ENCODE assay signal across 10 cellular contexts in genomic region chr2:181164699-181165098, GRCh38.
DNase-seq lines count a peak whose midpoint lies in the region; ATAC-seq and TF ChIP-seq lines count a peak whose summit lies in the region.
"Had no signal": no experiment of that assay in that cellular context is flagged by ENCODE, and none has a peak within 500 bp of the region (broad histone marks: within the 10 kb centered on the region; RNA-seq: fewer than 3 reads in every experiment).

No MANE protein-coding gene starts in this region.

- peak overlapping the region; percentile 35; the same call in 1 of the 2 replicates for H3K4me3 ChIP-seq in BLaER1
- H3K4me3 ChIP-seq in OCI-LY1 (ENCODE audit: low read depth, low read length, poor library complexity, severe bottlenecking), result no peak overlapping the region
- no peak overlapping the region for H3K4me3 ChIP-seq in right atrium auricular region
- H3K4me3 ChIP-seq: left lung, SJCRH30 had no signal

- peaks cover 22% of the 10 kb centered on the region for H3K4me1 ChIP-seq in BLaER1
- H3K4me1 ChIP-seq in OCI-LY1 (ENCODE audit: insufficient read depth, low read length, severe bottlenecking), result peaks cover 14% of the 10 kb centered on the region
- H3K4me1 ChIP-seq in right atrium auricular region, result no peaks in the 10 kb centered on the region
- H3K4me1 ChIP-seq: SJCRH30 had no signal

- DNase-seq in activated gamma-delta T cell treated with Interleukin-2 at 50 U/mL for 16 hours (no peak), right atrium auricular region (ENCODE audit: low spot score) (no peak), NCI-H446 (lab: John Stamatoyannopoulos, UW) (no peak), GF-D8 (lab: John Stamatoyannopoulos, UW) (no peak)
- DNase-seq: left lung, SJCRH30 had no signal

- H3K9me3 ChIP-seq in BLaER1 (peaks cover 33% of the 10 kb centered on the region), OCI-LY1 (ENCODE audit: low read length) (no peaks in the 10 kb centered on the region), right atrium auricular region (no peaks in the 10 kb centered on the region)
- H3K9me3 ChIP-seq: left lung, SJCRH30 had no signal

- peak overlapping the region; percentile 74 for H3K4me2 ChIP-seq in BLaER1
- H3K4me2 ChIP-seq in OCI-LY1 (ENCODE audit: low read length), result no peak overlapping the region

- H3K9me2 ChIP-seq in OCI-LY1 (ENCODE audit: low read depth, low read length), result no peaks in the 10 kb centered on the region

- H3K9ac ChIP-seq in BLaER1 (no peak overlapping the region), OCI-LY1 (ENCODE audit: low read length) (no peak overlapping the region)

- ATAC-seq in GM18858 (IDR thresholded peaks at IDR 0.05; ENCODE audit: unreplicated experiment), result peak; percentile 64
- peak; percentile 51 for ATAC-seq in HG02870 (IDR thresholded peaks at IDR 0.05; ENCODE audit: unreplicated experiment)
- ATAC-seq: left lung had no signal

- H3K36me3 ChIP-seq in BLaER1, result peaks cover 9% of the 10 kb centered on the region; the same call in 1 of the 2 replicates
- no peaks in the 10 kb centered on the region for H3K36me3 ChIP-seq in OCI-LY1 (ENCODE audit: insufficient read depth, low read length)
- H3K36me3 ChIP-seq in right atrium auricular region, result no peaks in the 10 kb centered on the region
- H3K36me3 ChIP-seq: left lung, SJCRH30 had no signal

- no peaks in the 10 kb centered on the region for H3K27me3 ChIP-seq in BLaER1
- no peaks in the 10 kb centered on the region for H3K27me3 ChIP-seq in OCI-LY1 (ENCODE audit: insufficient read depth, low read length)
- no peaks in the 10 kb centered on the region for H3K27me3 ChIP-seq in right atrium auricular region
- H3K27me3 ChIP-seq: left lung, SJCRH30 had no signal

- no peak for TF ChIP-seq CTCF in OCI-LY1 (IDR thresholded peaks at IDR 0.05; ENCODE audit: low read length)
- no peak for TF ChIP-seq CTCF in right atrium auricular region (IDR thresholded peaks at IDR 0.05)

- H3F3A ChIP-seq in OCI-LY1 (ENCODE audit: insufficient read depth, low read length), result no peaks in the 10 kb centered on the region

- no peaks in the 10 kb centered on the region for H3K79me2 ChIP-seq in OCI-LY1 (ENCODE audit: insufficient read depth, low read length)

- no peaks in the 10 kb centered on the region for H4K20me1 ChIP-seq in BLaER1
- H4K20me1 ChIP-seq in OCI-LY1 (ENCODE audit: insufficient read depth, low read length), result no peaks in the 10 kb centered on the region

- no peak overlapping the region for H3K27ac ChIP-seq in BLaER1
- H3K27ac ChIP-seq in OCI-LY1 (ENCODE audit: low read depth, low read length, poor library complexity, severe bottlenecking), result peak overlapping the region; percentile 31
- H3K27ac ChIP-seq in right atrium auricular region, result no peak overlapping the region
- H3K27ac ChIP-seq: left lung, SJCRH30 had no signal

- H2AFZ ChIP-seq in OCI-LY1 (ENCODE audit: low read length), result no peak overlapping the region
